ENCODE assay signal across 29 cellular contexts in the genomic region with DNA sequence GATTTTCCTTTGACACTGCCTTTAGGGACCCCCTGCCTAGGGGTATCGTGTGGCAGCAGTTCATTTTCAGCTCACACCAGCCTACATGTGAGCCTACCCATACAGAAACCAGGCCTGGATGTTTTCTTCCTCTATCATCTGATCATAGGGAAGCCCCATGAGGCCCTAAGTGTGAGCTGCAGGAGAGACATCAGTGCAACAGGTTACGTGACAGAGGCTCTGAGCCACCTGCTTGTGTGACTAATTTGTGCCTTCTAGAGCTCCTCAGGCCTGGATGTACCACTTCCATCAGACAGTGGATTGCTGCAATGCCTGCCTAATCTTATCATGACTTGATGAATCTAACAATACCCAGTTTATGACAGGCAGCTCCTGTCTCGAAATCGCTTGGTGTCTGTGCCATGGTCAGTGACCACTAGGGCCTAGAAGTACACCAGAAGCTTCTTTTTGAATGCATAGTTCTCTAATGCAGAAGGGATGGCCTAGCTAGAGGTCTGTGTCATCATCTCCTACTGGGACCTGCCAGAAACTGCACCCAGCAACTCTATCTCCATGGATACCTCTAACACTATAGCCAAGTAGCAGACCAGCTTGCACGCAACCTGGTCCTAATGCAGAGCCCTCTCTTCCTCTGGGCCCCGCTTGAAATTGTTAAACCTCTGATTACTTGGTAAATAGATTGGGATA.
"Had no signal": no experiment of that assay in that cellular context is flagged by ENCODE, and none has a peak within 500 bp of the region (broad histone marks: within the 10 kb centered on the region; RNA-seq: fewer than 3 reads in every experiment).

No MANE protein-coding gene starts in this region.

- H3K4me3 ChIP-seq: esophagus squamous epithelium, heart right ventricle, skin epidermis, suprapubic skin, tibial artery, upper lobe of right lung had no signal

- H3K9me3 Mint-ChIP-seq: activated CD4-positive, alpha-beta memory T cell treated with anti-CD3 and anti-CD28 coated beads for 36 hours; activated CD4-positive, alpha-beta T cell treated with anti-CD3 and anti-CD28 coated beads, Interleukin-2, amount 10 ng/mL, durations not matched to agents 24 days and 14 days; activated T-cell treated with anti-CD3 and anti-CD28 coated beads, Interleukin-2, amount 50 U/mL, for 4 hours; central memory CD8-positive, alpha-beta T cell; nephron progenitor cell; T-helper 1 cell treated with Interleukin-12 subunit alpha and Interleukin-12 subunit beta and Interleukin-4 antibody, amounts not matched to agents 30 μg/mL and 1 μg/mL, for 36 hours had no signal

- H3K27ac Mint-ChIP-seq: activated CD4-positive, alpha-beta memory T cell treated with anti-CD3 and anti-CD28 coated beads for 36 hours; activated CD4-positive, alpha-beta T cell treated with anti-CD3 and anti-CD28 coated beads, Interleukin-2, amount 10 ng/mL, durations not matched to agents 24 days and 14 days; activated naive CD8-positive, alpha-beta T cell; dendritic cell treated with granulocyte-macrophage colony-stimulating factor and Interleukin-4, amounts not matched to agents 40 ng/mL and 50 ng/mL, for 4 days; mesothelial cell of epicardium; nephron progenitor cell; progenitor cell of endocrine pancreas; T-helper 1 cell treated with Interleukin-12 subunit alpha and Interleukin-12 subunit beta and Interleukin-4 antibody, amounts not matched to agents 30 μg/mL and 1 μg/mL, for 36 hours had no signal

- H3K4me3 Mint-ChIP-seq: activated CD4-positive, alpha-beta memory T cell treated with anti-CD3 and anti-CD28 coated beads for 36 hours; activated CD4-positive, alpha-beta T cell treated with anti-CD3 and anti-CD28 coated beads, Interleukin-2, amount 10 ng/mL, durations not matched to agents 24 days and 14 days; activated naive CD8-positive, alpha-beta T cell; activated T-cell treated with anti-CD3 and anti-CD28 coated beads, Interleukin-2, amount 50 U/mL, for 4 hours; central memory CD8-positive, alpha-beta T cell; dendritic cell treated with granulocyte-macrophage colony-stimulating factor and Interleukin-4, amounts not matched to agents 40 ng/mL and 50 ng/mL, for 4 days; mesothelial cell of epicardium; naive B cell; nephron progenitor cell; T-helper 1 cell treated with Interleukin-12 subunit alpha and Interleukin-12 subunit beta and Interleukin-4 antibody, amounts not matched to agents 30 μg/mL and 1 μg/mL, for 36 hours had no signal

- H3K9me3 ChIP-seq: esophagus squamous epithelium, heart right ventricle, neutrophil, suprapubic skin, tibial artery, upper lobe of right lung had no signal

- H3K27me3 Mint-ChIP-seq: activated CD4-positive, alpha-beta memory T cell treated with anti-CD3 and anti-CD28 coated beads for 36 hours; central memory CD8-positive, alpha-beta T cell had no signal

- H3K27ac ChIP-seq: esophagus squamous epithelium, heart right ventricle, neutrophil, skin epidermis, suprapubic skin, tibial artery, upper lobe of right lung, VCaP had no signal

- DNase-seq: activated CD4-positive, alpha-beta memory T cell treated with anti-CD3 and anti-CD28 coated beads for 36 hours; activated CD4-positive, alpha-beta T cell treated with anti-CD3 and anti-CD28 coated beads, Interleukin-2, amount 10 ng/mL, durations not matched to agents 24 days and 14 days; activated effector memory CD4-positive, alpha-beta T cell treated with Interleukin-2 at 50 U/mL for 16 hours; activated naive CD4-positive, alpha-beta T cell treated with Interleukin-2 at 50 U/mL for 16 hours; activated T-cell treated with anti-CD3 and anti-CD28 coated beads, Interleukin-2, amount 50 U/mL, for 4 hours; anterior cingulate cortex; esophagus squamous epithelium; foreskin melanocyte; heart right ventricle; mammary epithelial cell; naive B cell; nephron progenitor cell; stimulated activated CD4-positive, alpha-beta T cell treated with anti-CD3 and anti-CD28 coated beads, Interleukin-4, amount 100 ng/mL, for 4 hours; stimulated activated CD8-positive, alpha-beta memory T cell treated with anti-CD3 and anti-CD28 coated beads, Interleukin-4, amount 100 ng/mL, for 48 hours; stimulated activated naive CD4-positive, alpha-beta T cell; T-helper 9 cell; tibial artery; upper lobe of right lung had no signal

- H3K36me3 ChIP-seq: esophagus squamous epithelium, heart right ventricle, neutrophil, suprapubic skin, tibial artery, upper lobe of right lung had no signal

- H3K4me1 Mint-ChIP-seq: activated CD4-positive, alpha-beta T cell treated with anti-CD3 and anti-CD28 coated beads, Interleukin-2, amount 10 ng/mL, durations not matched to agents 24 days and 14 days; central memory CD8-positive, alpha-beta T cell; mesothelial cell of epicardium; naive B cell had no signal

- ATAC-seq: activated T-cell treated with anti-CD3 and anti-CD28 coated beads, Interleukin-2, amount 50 U/mL, for 4 hours; heart right ventricle; sciatic nerve; upper lobe of right lung had no signal

- H3K4me1 ChIP-seq: esophagus squamous epithelium, heart right ventricle, suprapubic skin, tibial artery, upper lobe of right lung had no signal

- H3K36me3 Mint-ChIP-seq: activated CD4-positive, alpha-beta memory T cell treated with anti-CD3 and anti-CD28 coated beads for 36 hours; activated naive CD8-positive, alpha-beta T cell; mesothelial cell of epicardium had no signal
